ENCODE assay signal across 1 cellular context in the genomic region with DNA sequence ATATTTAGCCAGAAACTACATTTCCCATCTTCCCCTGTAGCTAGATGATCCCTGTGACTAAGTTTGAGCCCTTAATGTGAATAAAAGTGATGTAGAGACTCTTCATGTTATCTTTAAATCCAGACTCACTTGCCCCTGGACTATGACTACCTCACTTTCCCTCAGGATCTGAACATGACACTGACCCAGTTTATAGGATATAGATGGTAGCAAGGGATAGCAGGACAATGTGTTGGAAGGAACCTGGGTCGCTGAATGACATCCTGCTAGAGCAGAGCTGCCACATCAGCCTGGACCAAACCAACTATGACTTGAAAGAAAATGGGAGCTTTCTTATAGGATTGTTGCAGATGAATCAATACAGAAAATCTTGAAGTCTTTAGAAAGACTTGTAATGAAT.
TF ChIP-seq lines count a peak whose summit lies in the region.

No MANE protein-coding gene starts in this region.

TF ChIP-seq in endothelial cell of umbilical vein, 7 proteins besides CTCF, POLR2A, EP300 and RAD21:
- no peak for TF ChIP-seq EZH2 (IDR thresholded peaks at IDR 0.05; ENCODE audit: borderline replicate concordance, low read depth, low read length, severe bottlenecking)
- no peak for TF ChIP-seq POLR2AphosphoS5 (IDR thresholded peaks at IDR 0.05; ENCODE audit: insufficient read depth, low read depth, low read length)
- TF ChIP-seq JUN (IDR thresholded peaks at IDR 0.05; ENCODE audit: borderline replicate concordance, insufficient read depth, insufficient read length, low read depth) = peak; percentile 35
- TF ChIP-seq, protein P1, sequence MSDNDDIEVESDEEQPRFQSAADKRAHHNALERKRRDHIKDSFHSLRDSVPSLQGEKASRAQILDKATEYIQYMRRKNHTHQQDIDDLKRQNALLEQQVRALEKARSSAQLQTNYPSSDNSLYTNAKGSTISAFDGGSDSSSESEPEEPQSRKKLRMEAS (IDR thresholded peaks at IDR 0.05; ENCODE audit: insufficient read depth, insufficient read length) = no peak
- TF ChIP-seq FOS (IDR thresholded peaks at IDR 0.05; ENCODE audit: borderline replicate concordance, insufficient read depth, low read length) = peak; percentile 36
- peak; percentile 68 for TF ChIP-seq GATA2 (IDR thresholded peaks at IDR 0.05; ENCODE audit: insufficient read depth, insufficient read length, low read depth, low read length)
